In the genomic region with DNA sequence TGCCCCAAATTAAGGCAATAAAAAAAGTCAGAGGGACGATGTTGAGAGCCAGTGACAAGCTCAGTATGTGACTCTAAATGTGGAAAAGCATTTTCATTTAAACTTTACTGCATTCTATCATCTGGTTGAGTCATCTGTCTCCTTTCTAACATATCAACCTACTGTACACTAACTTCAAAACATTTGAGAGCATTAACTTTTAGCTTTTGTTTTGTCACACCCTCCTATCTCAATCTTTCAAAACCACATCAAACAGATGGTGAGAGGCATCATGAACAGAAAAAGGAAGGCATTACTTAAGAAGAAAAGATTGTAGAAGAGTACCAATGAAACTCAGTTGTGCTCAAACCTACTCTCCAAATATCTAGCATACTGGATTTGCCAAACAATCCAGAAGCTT, we compare ENCODE assay signal across 14 cellular contexts. TPM values are rescaled to one million over a fixed set of nuclear protein-coding genes. Genes with fewer than 3 reads are reported as not detected.
DNase-seq lines count a peak whose midpoint lies in the region; ATAC-seq, FAIRE-seq and TF ChIP-seq lines count a peak whose summit lies in the region.
"Had no signal": no experiment of that assay in that cellular context is flagged by ENCODE, and none has a peak within 500 bp of the region (broad histone marks: within the 10 kb centered on the region; RNA-seq: fewer than 3 reads in every experiment).

No MANE protein-coding gene starts in this region.

- H3K27me3 ChIP-seq in astrocyte (ENCODE audit: insufficient read depth, low read length) (no peaks in the 10 kb centered on the region), colonic mucosa (no peaks in the 10 kb centered on the region), gastrocnemius medialis (no peaks in the 10 kb centered on the region)
- H3K27me3 ChIP-seq: ascending aorta, thyroid gland had no signal

- H3K4me1 Mint-ChIP-seq in activated CD8-positive, alpha-beta memory T cell treated with anti-CD3 and anti-CD28 coated beads, Interleukin-2, amount 10 ng/mL, durations not matched to agents 7 days and 5 days, result peaks cover 45% of the 10 kb centered on the region
- peaks cover 6% of the 10 kb centered on the region for H3K4me1 Mint-ChIP-seq in astrocyte (ENCODE audit: low read depth, unreplicated experiment)
- peaks cover 36% of the 10 kb centered on the region for H3K4me1 Mint-ChIP-seq in neural crest cell

- peak overlapping the region; percentile 73 for H3K27ac Mint-ChIP-seq in activated CD8-positive, alpha-beta memory T cell treated with anti-CD3 and anti-CD28 coated beads, Interleukin-2, amount 10 ng/mL, durations not matched to agents 7 days and 5 days
- H3K27ac Mint-ChIP-seq in astrocyte (ENCODE audit: unreplicated experiment), result no peak overlapping the region
- H3K27ac Mint-ChIP-seq in neural crest cell (ENCODE audit: unreplicated experiment), result no peak overlapping the region
- H3K27ac Mint-ChIP-seq: activated B cell treated with CpG ODN at 0.5 μM for 24 hours had no signal

- no peak overlapping the region for H3K4me2 ChIP-seq in astrocyte (ENCODE audit: low read length)

- H3K4me3 Mint-ChIP-seq in activated CD8-positive, alpha-beta memory T cell treated with anti-CD3 and anti-CD28 coated beads, Interleukin-2, amount 10 ng/mL, durations not matched to agents 7 days and 5 days, result no peak overlapping the region
- H3K4me3 Mint-ChIP-seq in astrocyte (ENCODE audit: unreplicated experiment), result no peak overlapping the region
- H3K4me3 Mint-ChIP-seq in neural crest cell, result peak overlapping the region; percentile 22
- H3K4me3 Mint-ChIP-seq: activated B cell treated with CpG ODN at 0.5 μM for 24 hours had no signal

- CTCF ChIA-PET in activated CD8-positive, alpha-beta memory T cell treated with anti-CD3 and anti-CD28 coated beads, Interleukin-2, amount 10 ng/mL, durations not matched to agents 7 days and 5 days (lab: Charles Lee), result no interaction called here

- H3K9me3 ChIP-seq in astrocyte (ENCODE audit: insufficient read depth, low read depth, low read length) (no peaks in the 10 kb centered on the region), colonic mucosa (no peaks in the 10 kb centered on the region), gastrocnemius medialis (no peaks in the 10 kb centered on the region)
- H3K9me3 ChIP-seq: thyroid gland had no signal

- H3K36me3 Mint-ChIP-seq in activated CD8-positive, alpha-beta memory T cell treated with anti-CD3 and anti-CD28 coated beads, Interleukin-2, amount 10 ng/mL, durations not matched to agents 7 days and 5 days, result peaks cover 67% of the 10 kb centered on the region
- H3K36me3 Mint-ChIP-seq in astrocyte (ENCODE audit: low read depth, unreplicated experiment) (peaks cover 9% of the 10 kb centered on the region), neural crest cell (ENCODE audit: low read depth) (peaks cover 28% of the 10 kb centered on the region)

- TF ChIP-seq CTCF in astrocyte (IDR thresholded peaks at IDR 0.05; ENCODE audit: insufficient read depth, low read depth, low read length) (no peak), neural crest cell (conservative IDR thresholded peaks at IDR 0.05) (no peak), colonic mucosa (IDR thresholded peaks at IDR 0.05) (no peak), gastrocnemius medialis (IDR thresholded peaks at IDR 0.05 in 4 of 5, conservative IDR thresholded peaks at IDR 0.05 in 1 of 5) (no peak)

- H3K4me1 ChIP-seq in astrocyte (ENCODE audit: insufficient read depth, low read length) (peaks cover 7% of the 10 kb centered on the region), colonic mucosa (no peaks in the 10 kb centered on the region), gastrocnemius medialis (peaks cover 9 to 35% of the 10 kb centered on the region in 2 donors)

- FAIRE-seq in astrocyte (lab: Jason Lieb, UNC), result peak; percentile 56
- FAIRE-seq: endothelial cell of umbilical vein had no signal

- ATAC-seq in activated CD8-positive, alpha-beta memory T cell treated with anti-CD3 and anti-CD28 coated beads, Interleukin-2, amount 10 ng/mL, durations not matched to agents 7 days and 5 days, result peak; percentile 5
- no peak for ATAC-seq in HG02870 (IDR thresholded peaks at IDR 0.05; ENCODE audit: unreplicated experiment)
- ATAC-seq in gastrocnemius medialis, result no peak
- ATAC-seq: right cardiac atrium had no signal

- intact Hi-C loops in colonic mucosa (cut with DNase I) (no loop called here), gastrocnemius medialis (cut with DNase I; ENCODE audit: low total_unique reads) (no loop called here)

- DNase-seq in activated CD8-positive, alpha-beta memory T cell treated with anti-CD3 and anti-CD28 coated beads, Interleukin-2, amount 10 ng/mL, durations not matched to agents 7 days and 5 days, result no peak
- no peak for DNase-seq in activated CD8-positive, alpha-beta memory T cell treated with anti-CD3 and anti-CD28 coated beads, Interleukin-2, amount 50 U/mL, for 48 hours
- DNase-seq in LHCN-M2 (ENCODE audit: low read depth) (peak; percentile 66), astrocyte (ENCODE audit: low read depth) (peak; percentile 55), neural crest cell (ENCODE audit: low read depth, low spot score) (no peak), colonic mucosa (no peak), gastrocnemius medialis (no peak)
- DNase-seq: activated B cell treated with CpG ODN at 0.5 μM for 24 hours, right cardiac atrium, thyroid gland had no signal

- H4K20me1 ChIP-seq in astrocyte (ENCODE audit: insufficient read depth, low read length), result peaks cover 58% of the 10 kb centered on the region

- in situ Hi-C loops in gastrocnemius medialis (cut with MboI; ENCODE audit: low sequenced_read_pairs in 4 of 4), result no loop called here

- no peaks in the 10 kb centered on the region for H3K27me3 Mint-ChIP-seq in activated CD8-positive, alpha-beta memory T cell treated with anti-CD3 and anti-CD28 coated beads, Interleukin-2, amount 10 ng/mL, durations not matched to agents 7 days and 5 days
- H3K27me3 Mint-ChIP-seq in astrocyte (ENCODE audit: low read depth, unreplicated experiment), result no peaks in the 10 kb centered on the region
- no peaks in the 10 kb centered on the region for H3K27me3 Mint-ChIP-seq in neural crest cell (ENCODE audit: low read depth)
- H3K27me3 Mint-ChIP-seq: activated B cell treated with CpG ODN at 0.5 μM for 24 hours had no signal

- H3K9ac ChIP-seq in astrocyte (ENCODE audit: low read length) (no peak overlapping the region), colonic mucosa (ENCODE audit: low read depth in 2 of 2, low read length in 2 of 2) (no peak overlapping the region)

- H3K27ac ChIP-seq in astrocyte (ENCODE audit: low read depth, low read length) (no peak overlapping the region), colonic mucosa (no peak overlapping the region), gastrocnemius medialis (no peak overlapping the region)
- H3K27ac ChIP-seq: ascending aorta, thyroid gland had no signal

- H3K4me3 ChIP-seq in astrocyte (ENCODE audit: insufficient read depth, low read depth, low read length), result no peak overlapping the region
- H3K4me3 ChIP-seq in colonic mucosa, result no peak overlapping the region
- no peak overlapping the region for H3K4me3 ChIP-seq in gastrocnemius medialis
- H3K4me3 ChIP-seq: ascending aorta, thyroid gland had no signal

- H2AFZ ChIP-seq in astrocyte (ENCODE audit: low read depth, low read length), result no peak overlapping the region

- peaks cover 86% of the 10 kb centered on the region for H3K79me2 ChIP-seq in astrocyte (ENCODE audit: insufficient read depth, low read length)

- peaks cover 10% of the 10 kb centered on the region for H3K9me3 Mint-ChIP-seq in activated CD8-positive, alpha-beta memory T cell treated with anti-CD3 and anti-CD28 coated beads, Interleukin-2, amount 10 ng/mL, durations not matched to agents 7 days and 5 days (ENCODE audit: low read depth)
- peaks cover 4% of the 10 kb centered on the region for H3K9me3 Mint-ChIP-seq in astrocyte (ENCODE audit: unreplicated experiment)
- H3K9me3 Mint-ChIP-seq in neural crest cell, result peaks cover 5% of the 10 kb centered on the region
- H3K9me3 Mint-ChIP-seq: activated B cell treated with CpG ODN at 0.5 μM for 24 hours had no signal

- H3K36me3 ChIP-seq in astrocyte (ENCODE audit: insufficient read depth, low read length) (no peaks in the 10 kb centered on the region), colonic mucosa (no peaks in the 10 kb centered on the region), gastrocnemius medialis (no peaks in the 10 kb centered on the region)
- H3K36me3 ChIP-seq: ascending aorta, thyroid gland had no signal

- TF ChIP-seq POLR2A in gastrocnemius medialis (IDR thresholded peaks at IDR 0.05), result no peak

RNA-seq across cellular contexts. Expression of gene LRRC58, which starts 4.8 kb away (rescaled TPM):
- 10 to 100 TPM; 21.2 to 21.4 TPM for total RNA-seq in activated CD8-positive, alpha-beta memory T cell treated with anti-CD3 and anti-CD28 coated beads, Interleukin-2, amount 10 ng/mL, durations not matched to agents 7 days and 5 days
- 34.2 and 35.1 TPM in 2 replicates for total RNA-seq in LHCN-M2 (2014; rRNA removed)
- 3.9 TPM for polyA plus RNA-seq in LHCN-M2 (2012)
- 12.7 and 14.3 TPM in 2 replicates for total RNA-seq in astrocyte
- total RNA-seq in neural crest cell, result 25.6 and 26.8 TPM in 2 replicates
- total RNA-seq in colonic mucosa, result 10 to 100 TPM; 16.6 to 17.0 TPM
- 10 to 100 TPM in 3 of 4 donors, 1 to 10 TPM in 1; 8.4 to 15.2 (median 13.6) TPM for total RNA-seq in gastrocnemius medialis

RNA-seq across cellular contexts. Expression of gene GPR156, which starts 59.3 kb away (rescaled TPM):
- not detected for total RNA-seq in activated CD8-positive, alpha-beta memory T cell treated with anti-CD3 and anti-CD28 coated beads, Interleukin-2, amount 10 ng/mL, durations not matched to agents 7 days and 5 days
- 1.5 TPM in 2 replicates for total RNA-seq in LHCN-M2 (2014; rRNA removed)
- polyA plus RNA-seq in LHCN-M2 (2012), result 0.41 TPM
- total RNA-seq in astrocyte, result 0.39 and 0.75 TPM in 2 replicates
- total RNA-seq in neural crest cell, result 1.4 and 2.4 TPM in 2 replicates
- total RNA-seq in colonic mucosa, result under 1 TPM in 1 of 2 donors, not detected in 1; 0.07 TPM
- total RNA-seq in gastrocnemius medialis, result under 1 TPM in 1 of 4 donors, not detected in 3; 0.18 TPM
- total RNA-seq: ascending aorta, G401, thyroid gland had no signal

Comparison
In these comparisons a context has a peak if more than half of its experiments do, and no peak if none do; other contexts are left out.
1. DNase-seq: peak in LHCN-M2 (single experiment) and astrocyte (single experiment); none in activated CD8-positive, alpha-beta memory T cell treated with anti-CD3 and anti-CD28 coated beads, Interleukin-2, amount 10 ng/mL, durations not matched to agents 7 days and 5 days (single experiment), activated CD8-positive, alpha-beta memory T cell treated with anti-CD3 and anti-CD28 coated beads, Interleukin-2, amount 50 U/mL, for 48 hours (single experiment), neural crest cell (single experiment), colonic mucosa (single experiment) and gastrocnemius medialis (0 of 2).